14 cellular contexts compared by ENCODE assay signal in the genomic region with DNA sequence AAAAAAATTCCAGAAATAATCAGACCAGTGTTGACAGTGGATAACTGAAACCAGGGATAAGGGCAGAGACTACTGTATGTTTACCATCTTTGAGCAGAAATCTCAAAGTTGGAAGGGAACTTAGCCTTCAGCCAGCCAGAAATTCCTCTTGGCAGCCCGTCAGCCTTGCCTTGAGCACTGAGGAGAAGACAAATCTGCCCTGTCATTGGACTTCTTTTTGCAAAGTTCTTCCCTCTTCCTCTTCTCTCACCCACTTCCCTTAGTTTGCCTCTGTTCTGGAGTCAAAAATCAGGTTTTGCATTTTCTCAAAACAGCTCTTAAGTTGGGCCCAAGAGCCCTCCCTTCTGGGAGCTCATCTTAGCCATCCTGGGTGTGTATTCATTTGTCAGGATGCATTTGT. TPM values are rescaled to one million over a fixed set of nuclear protein-coding genes. Genes with fewer than 3 reads are reported as not detected.
DNase-seq lines count a peak whose midpoint lies in the region; ATAC-seq and TF ChIP-seq lines count a peak whose summit lies in the region.
"Had no signal": no experiment of that assay in that cellular context is flagged by ENCODE, and none has a peak within 500 bp of the region (broad histone marks: within the 10 kb centered on the region; RNA-seq: fewer than 3 reads in every experiment).

No MANE protein-coding gene starts in this region.

- H3K27ac Mint-ChIP-seq in H9, result peak overlapping the region in 2 of 3 experiments; percentile 48 to 89; a peak in 2 of 7 replicates
- H3K27ac Mint-ChIP-seq in activated CD8-positive, alpha-beta T cell treated with anti-CD3 and anti-CD28 coated beads, Interleukin-2, amount 10 ng/mL, durations not matched to agents 7 days and 5 days, result peak overlapping the region; percentile 52

- H3K36me3 ChIP-seq in mesenchymal stem cell (ENCODE audit: control insufficient read depth in 1 of 2, insufficient read depth in 2 of 2, low read depth in 1 of 2, low read length in 2 of 2) (peaks cover 74 to 80% of the 10 kb centered on the region in 2 experiments), upper lobe of left lung (peaks cover 24 to 84% (median 67%) of the 10 kb centered on the region in 4 donors)

- H3K79me1 ChIP-seq in H9 (ENCODE audit: insufficient read depth, low read depth, low read length, poor library complexity, severe bottlenecking) (no peaks in the 10 kb centered on the region), mesenchymal stem cell (replicated peaks; ENCODE audit: low read length, poor library complexity, severe bottlenecking) (peaks cover 32% of the 10 kb centered on the region)

- H3K4me3 ChIP-seq in mesenchymal stem cell (ENCODE audit: insufficient read depth in 1 of 2, low read depth in 1 of 2, low read length in 2 of 2) (no peak overlapping the region), upper lobe of left lung (no peak overlapping the region)

- H2AK5ac ChIP-seq in H9 (ENCODE audit: insufficient read length, low read length), result no peak overlapping the region
- H2AK5ac ChIP-seq in mesenchymal stem cell (ENCODE audit: low read length, severe bottlenecking), result no peak overlapping the region

- DNase-seq in DMS 273 (lab: John Stamatoyannopoulos, UW; ENCODE audit: unreplicated experiment) (peak; percentile 32), DMS 273 treated with DMSO at 0.1 percent for 48 hours (lab: John Stamatoyannopoulos, UW) (no peak), H9 (no peak), mesenchymal stem cell (no peak), NCI-H82 treated with DMSO at 0.1 percent for 48 hours (lab: John Stamatoyannopoulos, UW; ENCODE audit: unreplicated experiment) (no peak), upper lobe of left lung (no peak), hippocampal formation (lab: John Stamatoyannopoulos, UW) (no peak)
- DNase-seq in activated CD8-positive, alpha-beta T cell treated with anti-CD3 and anti-CD28 coated beads, Interleukin-2, amount 10 ng/mL, durations not matched to agents 7 days and 5 days, result no peak
- DNase-seq: 8988T; activated CD4-positive, CD25-positive, alpha-beta regulatory T cell; CD4-positive, alpha-beta memory T cell; mammary epithelial cell; right cardiac atrium; stimulated activated CD4-positive, alpha-beta T cell treated with anti-CD3 and anti-CD28 coated beads, Interleukin-1b, Interleukin-23, amount 100 ng/mL, for 48 hours had no signal

- H4K20me1 ChIP-seq in H9 (ENCODE audit: control insufficient read depth, insufficient read depth, insufficient read length), result no peaks in the 10 kb centered on the region

- H3K9me3 ChIP-seq in H9 (ENCODE audit: control insufficient read depth, low read depth, low read length), result no peaks in the 10 kb centered on the region
- no peaks in the 10 kb centered on the region for H3K9me3 ChIP-seq in mesenchymal stem cell (ENCODE audit: control insufficient read depth, low read length)
- no peaks in the 10 kb centered on the region for H3K9me3 ChIP-seq in upper lobe of left lung

- H3K4ac ChIP-seq in H9 (ENCODE audit: low read depth, low read length) (no peak overlapping the region), mesenchymal stem cell (ENCODE audit: low read depth in 1 of 2, low read length in 2 of 2) (no peak overlapping the region)

- H3K27me3 Mint-ChIP-seq in H9 (ENCODE audit: low read depth), result no peaks in the 10 kb centered on the region; the same call in 1 of the 2 replicates
- no peaks in the 10 kb centered on the region for H3K27me3 Mint-ChIP-seq in activated CD8-positive, alpha-beta T cell treated with anti-CD3 and anti-CD28 coated beads, Interleukin-2, amount 10 ng/mL, durations not matched to agents 7 days and 5 days (ENCODE audit: low read depth)
- H3K27me3 Mint-ChIP-seq: CD4-positive, alpha-beta memory T cell had no signal

- no peak overlapping the region for H3K27ac ChIP-seq in H9 (ENCODE audit: insufficient read length, low read depth, low read length)
- no peak overlapping the region for H3K27ac ChIP-seq in mesenchymal stem cell (ENCODE audit: low read length, poor library complexity, severe bottlenecking)
- no peak overlapping the region for H3K27ac ChIP-seq in upper lobe of left lung

- TF ChIP-seq POLR2A in upper lobe of left lung (IDR thresholded peaks at IDR 0.05), result no peak

- H2BK5ac ChIP-seq in H9 (ENCODE audit: insufficient read length, low read length) (no peak overlapping the region), mesenchymal stem cell (ENCODE audit: low read depth, low read length, poor library complexity, severe bottlenecking) (no peak overlapping the region)

- H3K18ac ChIP-seq in H9 (ENCODE audit: insufficient read length, low read depth, low read length) (no peak overlapping the region), mesenchymal stem cell (ENCODE audit: low read depth in 1 of 2, low read length in 2 of 2) (no peak overlapping the region)

- H2AFZ ChIP-seq in H9 (ENCODE audit: low read length), result no peak overlapping the region
- no peak overlapping the region for H2AFZ ChIP-seq in mesenchymal stem cell (ENCODE audit: low read depth, low read length)

- no peak overlapping the region for H4K91ac ChIP-seq in H9 (ENCODE audit: insufficient read length, low read depth, low read length)
- no peak overlapping the region for H4K91ac ChIP-seq in mesenchymal stem cell (ENCODE audit: low read length)

- H4K5ac ChIP-seq in H9 (ENCODE audit: insufficient read length, low read depth, low read length), result no peak overlapping the region

- POLR2A ChIA-PET in activated CD8-positive, alpha-beta T cell treated with anti-CD3 and anti-CD28 coated beads, Interleukin-2, amount 10 ng/mL, durations not matched to agents 7 days and 5 days (lab: Charles Lee), result interaction anchor here (1.0 to 1.1 kb wide), 2 partner anchors 13 to 23 kb away, joined by 3 to 4 read pairs; partner anchors contain the start of gene SH2B1

- H2BK12ac ChIP-seq in H9 (ENCODE audit: insufficient read length, low read depth, low read length), result no peak overlapping the region
- no peak overlapping the region for H2BK12ac ChIP-seq in mesenchymal stem cell (ENCODE audit: low read length in 2 of 2)

- H3K27me3 ChIP-seq in H9 (ENCODE audit: insufficient read depth, low read length), result no peaks in the 10 kb centered on the region
- no peaks in the 10 kb centered on the region for H3K27me3 ChIP-seq in mesenchymal stem cell (ENCODE audit: control insufficient read depth in 1 of 2, insufficient read depth in 1 of 2, low read length in 2 of 2)
- H3K27me3 ChIP-seq in upper lobe of left lung, result no peaks in the 10 kb centered on the region

- no peak overlapping the region for H3K56ac ChIP-seq in H9 (ENCODE audit: insufficient read length, low read depth, low read length)

- H2BK120ac ChIP-seq in H9 (ENCODE audit: low read depth, low read length, poor library complexity, severe bottlenecking), result no peak overlapping the region
- H2BK120ac ChIP-seq in mesenchymal stem cell (ENCODE audit: low read depth, low read length), result no peak overlapping the region

- H3K23ac ChIP-seq in H9 (ENCODE audit: insufficient read length, low read depth, low read length), result no peak overlapping the region
- H3K23ac ChIP-seq in mesenchymal stem cell (ENCODE audit: low read length in 2 of 2), result no peak overlapping the region

- no peak for TF ChIP-seq EP300 in upper lobe of left lung (IDR thresholded peaks at IDR 0.05)

- H3K79me2 ChIP-seq in H9 (ENCODE audit: insufficient read depth, low read length), result no peaks in the 10 kb centered on the region

- H3K23me2 ChIP-seq in H9 (ENCODE audit: insufficient read length, low read depth, low read length, poor library complexity, severe bottlenecking), result no peaks in the 10 kb centered on the region

- H2BK20ac ChIP-seq in H9 (ENCODE audit: low read depth, low read length, poor library complexity, severe bottlenecking), result no peak overlapping the region

- H3K4me2 ChIP-seq in H9 (ENCODE audit: insufficient read depth, insufficient read length, low read length) (no peak overlapping the region), mesenchymal stem cell (ENCODE audit: low read length, poor library complexity, severe bottlenecking) (no peak overlapping the region)

- peaks cover 2% of the 10 kb centered on the region in 2 experiments for H3K4me1 Mint-ChIP-seq in H9
- peaks cover 11% of the 10 kb centered on the region for H3K4me1 Mint-ChIP-seq in activated CD8-positive, alpha-beta T cell treated with anti-CD3 and anti-CD28 coated beads, Interleukin-2, amount 10 ng/mL, durations not matched to agents 7 days and 5 days (ENCODE audit: low read depth)

- no peaks in the 10 kb centered on the region for H3K9me3 Mint-ChIP-seq in H9
- no peaks in the 10 kb centered on the region for H3K9me3 Mint-ChIP-seq in activated CD8-positive, alpha-beta T cell treated with anti-CD3 and anti-CD28 coated beads, Interleukin-2, amount 10 ng/mL, durations not matched to agents 7 days and 5 days (ENCODE audit: insufficient read depth)

- TF ChIP-seq CTCF in H9 (conservative IDR thresholded peaks at IDR 0.05), result no peak
- TF ChIP-seq CTCF in upper lobe of left lung (IDR thresholded peaks at IDR 0.05), result no peak

- CTCF ChIA-PET in activated CD8-positive, alpha-beta T cell treated with anti-CD3 and anti-CD28 coated beads, Interleukin-2, amount 10 ng/mL, durations not matched to agents 7 days and 5 days (lab: Charles Lee), result interaction anchor here (0.7 kb wide), 1 partner anchor 105 kb away, joined by 3 read pairs; no protein-coding TSS in a partner anchor

- ATAC-seq in activated CD8-positive, alpha-beta T cell treated with anti-CD3 and anti-CD28 coated beads, Interleukin-2, amount 10 ng/mL, durations not matched to agents 7 days and 5 days, result no peak
- ATAC-seq in upper lobe of left lung (ENCODE audit: low FRiP score in 2 of 2), result no peak
- ATAC-seq: right cardiac atrium had no signal

- H2BK15ac ChIP-seq in H9 (ENCODE audit: low read depth, low read length), result no peak overlapping the region
- no peak overlapping the region for H2BK15ac ChIP-seq in mesenchymal stem cell (ENCODE audit: low read depth, poor library complexity, severe bottlenecking)

- WGBS in H9 (ENCODE audit: extremely low coverage, insufficient read length, low lambda C conversion rate), result no CpG with 5 or more reads among the region's 1 CpG
- WGBS in mesenchymal stem cell, result 50% methylated on average over 1 of the region's 1 CpG
- WGBS in upper lobe of left lung, 2 donors, result 38 to 59% methylated on average over 1 of the region's 1 CpG

- H3K36me3 Mint-ChIP-seq in H9 (ENCODE audit: insufficient read depth in 1 of 3, low read depth in 3 of 3), result peaks cover 37 to 81% (median 68%) of the 10 kb centered on the region in 3 experiments; a peak in 6 of 7 replicates
- peaks cover 63% of the 10 kb centered on the region for H3K36me3 Mint-ChIP-seq in activated CD8-positive, alpha-beta T cell treated with anti-CD3 and anti-CD28 coated beads, Interleukin-2, amount 10 ng/mL, durations not matched to agents 7 days and 5 days (ENCODE audit: low read depth)

- no peak overlapping the region for H4K8ac ChIP-seq in H9 (replicated peaks; ENCODE audit: insufficient read length, low read depth, low read length)
- peak overlapping the region; percentile 7 for H4K8ac ChIP-seq in mesenchymal stem cell (ENCODE audit: low read length)

- no peak overlapping the region for H3K4me3 Mint-ChIP-seq in H9
- H3K4me3 Mint-ChIP-seq in activated CD8-positive, alpha-beta T cell treated with anti-CD3 and anti-CD28 coated beads, Interleukin-2, amount 10 ng/mL, durations not matched to agents 7 days and 5 days, result no peak overlapping the region
- H3K4me3 Mint-ChIP-seq: CD4-positive, alpha-beta memory T cell had no signal

- H3K9ac ChIP-seq in H9 (ENCODE audit: extremely low read depth, insufficient read length, low read length), result no peak overlapping the region
- no peak overlapping the region for H3K9ac ChIP-seq in mesenchymal stem cell (ENCODE audit: low read length)

- H3T11ph ChIP-seq in H9 (ENCODE audit: low read length), result no peak overlapping the region

- H3K14ac ChIP-seq in H9 (ENCODE audit: insufficient read depth, low read length) (no peak overlapping the region), mesenchymal stem cell (ENCODE audit: low read length in 2 of 2) (no peak overlapping the region)

- H3K4me1 ChIP-seq in H9 (ENCODE audit: insufficient read depth, low read length) (no peaks in the 10 kb centered on the region), mesenchymal stem cell (ENCODE audit: control insufficient read depth, insufficient read depth, low read depth, low read length) (peaks cover 4% of the 10 kb centered on the region), upper lobe of left lung (peaks cover 3 to 6% (median 4%) of the 10 kb centered on the region in 4 donors)

RNA-seq across cellular contexts. Expression of gene TUFM, which starts 6.2 kb away (rescaled TPM):
- total RNA-seq in H9 (2021), result 207 and 208 TPM in 2 replicates
- 100 to 1,000 TPM; 150 to 153 TPM for total RNA-seq in activated CD8-positive, alpha-beta T cell treated with anti-CD3 and anti-CD28 coated beads, Interleukin-2, amount 10 ng/mL, durations not matched to agents 7 days and 5 days
- polyA plus RNA-seq in mesenchymal stem cell (2013, experiment 1 of 2), result 102 TPM
- polyA plus RNA-seq in mesenchymal stem cell (2013, experiment 2 of 2), result 104 TPM
- 100 to 1,000 TPM in 4 of 6 donors, 10 to 100 TPM in 2; 87.7 to 143 (median 118) TPM for total RNA-seq in upper lobe of left lung

RNA-seq across cellular contexts. Expression of gene ATXN2L, which starts 17.1 kb away (rescaled TPM):
- total RNA-seq in H9 (2021) (293 and 309 TPM in 2 replicates), upper lobe of left lung (100 to 1,000 TPM in 4 of 6 donors, 10 to 100 TPM in 2; 90.9 to 291 (median 128) TPM)
- 100 to 1,000 TPM; 256 to 269 TPM for total RNA-seq in activated CD8-positive, alpha-beta T cell treated with anti-CD3 and anti-CD28 coated beads, Interleukin-2, amount 10 ng/mL, durations not matched to agents 7 days and 5 days
- polyA plus RNA-seq in mesenchymal stem cell (2013, experiment 1 of 2), result 139 TPM
- polyA plus RNA-seq in mesenchymal stem cell (2013, experiment 2 of 2), result 131 TPM

RNA-seq across cellular contexts. Expression of gene SH2B1, which starts 23.7 kb away (rescaled TPM):
- total RNA-seq in H9 (2021), result 50.1 and 51.9 TPM in 2 replicates
- total RNA-seq in activated CD8-positive, alpha-beta T cell treated with anti-CD3 and anti-CD28 coated beads, Interleukin-2, amount 10 ng/mL, durations not matched to agents 7 days and 5 days, result 10 to 100 TPM; 47.8 to 52.2 TPM
- 29.1 TPM for polyA plus RNA-seq in mesenchymal stem cell (2013, experiment 1 of 2)
- 28.9 TPM for polyA plus RNA-seq in mesenchymal stem cell (2013, experiment 2 of 2)
- total RNA-seq in upper lobe of left lung, result 100 to 1,000 TPM in 1 of 6 donors, 10 to 100 TPM in 5; 19.5 to 115 (median 54.1) TPM

RNA-seq across cellular contexts. Expression of gene ATP2A1, which starts 38.4 kb away (rescaled TPM):
- total RNA-seq in H9 (2021) (3.9 and 4.6 TPM in 2 replicates), upper lobe of left lung (1 to 10 TPM in 1 of 6 donors, under 1 TPM in 5; 0.15 to 4.2 (median 0.57) TPM)
- 1 to 10 TPM; 1.8 to 2.1 TPM for total RNA-seq in activated CD8-positive, alpha-beta T cell treated with anti-CD3 and anti-CD28 coated beads, Interleukin-2, amount 10 ng/mL, durations not matched to agents 7 days and 5 days
- 0.54 TPM for polyA plus RNA-seq in mesenchymal stem cell (2013, experiment 1 of 2)
- polyA plus RNA-seq in mesenchymal stem cell (2013, experiment 2 of 2), result 0.42 TPM
- polyA plus RNA-seq: CD4-positive, alpha-beta memory T cell had no signal
